In genomic region chr10:15453921-15454320, GRCh38 we compare ENCODE assay signal across 19 cellular contexts.
"Had no signal": no experiment of that assay in that cellular context is flagged by ENCODE, and none has a peak within 500 bp of the region (broad histone marks: within the 10 kb centered on the region; RNA-seq: fewer than 3 reads in every experiment).

No MANE protein-coding gene starts in this region.

- H3K4me3 ChIP-seq: esophagus squamous epithelium, hepatocyte, ovary, right atrium auricular region, sigmoid colon, skin epidermis, stomach, thoracic aorta, transverse colon had no signal

- H3K27ac Mint-ChIP-seq: effector memory CD8-positive, alpha-beta T cell; naive thymus-derived CD4-positive, alpha-beta T cell had no signal

- H3K36me3 ChIP-seq: esophagus squamous epithelium, ovary, right atrium auricular region, sigmoid colon, stomach, thoracic aorta, transverse colon had no signal

- H3K9me3 ChIP-seq: esophagus squamous epithelium, ovary, right atrium auricular region, sigmoid colon, thoracic aorta, transverse colon had no signal

- H3K36me3 Mint-ChIP-seq: naive thymus-derived CD4-positive, alpha-beta T cell had no signal

- ATAC-seq: effector memory CD8-positive, alpha-beta T cell; foreskin keratinocyte; naive thymus-derived CD4-positive, alpha-beta T cell had no signal

- H3K4me3 Mint-ChIP-seq: effector memory CD8-positive, alpha-beta T cell; naive thymus-derived CD4-positive, alpha-beta T cell; neural crest cell had no signal

- H3K4me2 ChIP-seq: hepatocyte had no signal

- H3K4me1 ChIP-seq: esophagus squamous epithelium, foreskin keratinocyte, right atrium auricular region, sigmoid colon, stomach, transverse colon had no signal

- H3K27ac ChIP-seq: epithelial cell of prostate, esophagus squamous epithelium, foreskin keratinocyte, hepatocyte, ovary, right atrium auricular region, sigmoid colon, skin epidermis, stomach, thoracic aorta, transverse colon had no signal

- H3K27me3 ChIP-seq: foreskin keratinocyte, hepatocyte, ovary, right atrium auricular region had no signal

- H3K9me3 Mint-ChIP-seq: effector memory CD8-positive, alpha-beta T cell had no signal

- DNase-seq: effector memory CD8-positive, alpha-beta T cell; esophagus squamous epithelium; foreskin keratinocyte; head of caudate nucleus; left colon; naive thymus-derived CD4-positive, alpha-beta T cell; nucleus accumbens; ovary; sigmoid colon; stimulated activated naive CD4-positive, alpha-beta T cell; stomach; substantia nigra; transverse colon had no signal
